Comparison of ENCODE assay signal across 1 cellular context in genomic region chr21:26835714-26836265, GRCh38.
A peak's percentile ranks its signal among the peaks of the same experiment; 100 is the strongest.
TF ChIP-seq lines count a peak whose summit lies in the region.

No MANE protein-coding gene starts in this region.

TF ChIP-seq in IMR-90, 13 proteins besides CTCF, POLR2A, EP300 and RAD21:
- no peak for TF ChIP-seq MXI1 (IDR thresholded peaks at IDR 0.05; ENCODE audit: borderline replicate concordance, low read depth, low read length)
- peak; percentile 37; the same call in 1 of the 2 replicates for TF ChIP-seq CEBPB (IDR thresholded peaks at IDR 0.05; ENCODE audit: low read depth, low read length)
TF ChIP-seq in IMR-90: peak in this region for 1.
